ENCODE assay signal across 14 cellular contexts in the genomic region with DNA sequence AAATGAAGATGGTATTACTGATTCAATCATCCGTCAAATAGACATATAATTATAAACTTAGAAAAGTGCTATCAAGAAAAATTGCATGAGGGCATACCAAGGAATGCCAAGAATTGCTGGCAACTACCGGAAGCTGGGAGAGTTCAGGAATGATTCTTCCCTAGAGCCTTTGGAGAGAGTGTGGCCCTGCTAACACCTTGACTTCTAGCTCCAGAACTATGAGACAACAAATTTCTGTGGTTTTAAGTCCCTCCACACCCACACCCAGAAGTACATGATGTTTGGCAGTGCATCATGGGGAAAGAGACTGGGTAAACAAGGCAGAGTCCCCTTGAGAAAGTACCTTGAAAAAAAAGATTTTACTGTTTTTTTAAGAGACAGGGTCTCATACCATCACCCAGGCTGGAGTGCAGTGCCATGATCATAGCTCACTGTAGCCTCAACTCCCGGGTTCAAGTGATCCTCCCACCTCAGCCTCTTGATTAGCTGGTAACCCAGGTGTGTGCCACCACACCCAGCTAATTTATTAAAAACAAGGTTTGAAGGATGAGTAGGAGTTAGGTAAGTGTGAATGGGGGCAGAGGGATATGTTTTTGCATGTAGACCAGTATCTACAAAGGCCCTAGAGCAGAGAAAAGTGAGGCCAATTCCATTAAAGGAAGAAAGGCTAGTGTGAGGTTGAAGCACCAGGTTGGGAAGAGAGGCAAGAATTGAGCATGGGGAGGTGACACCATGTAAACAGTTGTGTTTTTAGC. TPM values are rescaled to one million over a fixed set of nuclear protein-coding genes. Genes with fewer than 3 reads are reported as not detected.
DNase-seq lines count a peak whose midpoint lies in the region; ATAC-seq and TF ChIP-seq lines count a peak whose summit lies in the region.
"Had no signal": no experiment of that assay in that cellular context is flagged by ENCODE, and none has a peak within 500 bp of the region (broad histone marks: within the 10 kb centered on the region; RNA-seq: fewer than 3 reads in every experiment).

No MANE protein-coding gene starts in this region.

- ATAC-seq in GM18498 (IDR thresholded peaks at IDR 0.05; ENCODE audit: unreplicated experiment) = no peak
- ATAC-seq: A549 had no signal

- H3K4me1 ChIP-seq in smooth muscle cell (ENCODE audit: low read depth) (no peaks in the 10 kb centered on the region), tibial nerve (no peaks in the 10 kb centered on the region)
- H3K4me1 ChIP-seq: A549, testis had no signal

- in situ Hi-C loops in astrocyte of the spinal cord (cut with HindIII; ENCODE audit: low sequenced_read_pairs) = no loop called here

- H3K9me3 ChIP-seq in smooth muscle cell (replicated peaks; ENCODE audit: low read depth) (no peaks in the 10 kb centered on the region), tibial nerve (no peaks in the 10 kb centered on the region)
- H3K9me3 ChIP-seq: A549, testis had no signal

- no peaks in the 10 kb centered on the region for H3F3A ChIP-seq in smooth muscle cell (ENCODE audit: low read depth)

- H3K4me2 ChIP-seq in smooth muscle cell = no peak overlapping the region
- H3K4me2 ChIP-seq: A549 had no signal

- peak in 1 of 2 donors; percentile 33 for TF ChIP-seq EP300 in tibial nerve (IDR thresholded peaks at IDR 0.05)

- no peak overlapping the region for H3K9ac ChIP-seq in smooth muscle cell (ENCODE audit: low read depth)

- H3K4me3 ChIP-seq in astrocyte of the spinal cord (ENCODE audit: low read depth, low read length) (no peak overlapping the region), smooth muscle cell (no peak overlapping the region), tibial nerve (no peak overlapping the region)
- H3K4me3 ChIP-seq: A549, testis had no signal

- no peaks in the 10 kb centered on the region for H4K20me1 ChIP-seq in smooth muscle cell (ENCODE audit: low read depth)

- H3K27me3 ChIP-seq in smooth muscle cell (ENCODE audit: low read depth) = no peaks in the 10 kb centered on the region
- H3K27me3 ChIP-seq in tibial nerve = no peaks in the 10 kb centered on the region
- H3K27me3 ChIP-seq: testis had no signal

- 83% methylated on average over 3 of the region's 3 CpGs for WGBS in smooth muscle cell (ENCODE audit: low lambda C conversion rate)
- 71 to 77% methylated on average over 3 of the region's 3 CpGs for WGBS in tibial nerve, 2 donors

- H3K27ac ChIP-seq in smooth muscle cell (ENCODE audit: low read depth) (no peak overlapping the region), tibial nerve (peak overlapping the region in 2 of 4 donors; percentile 68 to 76)
- H3K27ac ChIP-seq: A549, testis had no signal

- TF ChIP-seq CTCF in astrocyte of the spinal cord (IDR thresholded peaks at IDR 0.05; ENCODE audit: low read depth, low read length) (no peak), smooth muscle cell (IDR thresholded peaks at IDR 0.05; ENCODE audit: borderline replicate concordance, insufficient read depth, poor library complexity, severe bottlenecking) (no peak), tibial nerve (IDR thresholded peaks at IDR 0.05) (no peak)

- TF ChIP-seq POLR2A in tibial nerve (IDR thresholded peaks at IDR 0.05) = no peak

- no peak overlapping the region for H2AFZ ChIP-seq in smooth muscle cell (ENCODE audit: low read depth)

- no peaks in the 10 kb centered on the region for H3K79me2 ChIP-seq in smooth muscle cell (ENCODE audit: low read depth)

- H3K36me3 ChIP-seq in smooth muscle cell (ENCODE audit: low read depth) (no peaks in the 10 kb centered on the region), tibial nerve (no peaks in the 10 kb centered on the region)

- DNase-seq in A172 (ENCODE audit: low spot score) (peak; percentile 88), HS-27A (ENCODE audit: low read depth) (peak; percentile 88), astrocyte of the spinal cord (ENCODE audit: low read depth, low spot score) (peak; percentile 44), hepatic stellate cell (ENCODE audit: low spot score) (peak; percentile 59), smooth muscle cell (lab: John Stamatoyannopoulos, UW; ENCODE audit: unreplicated experiment) (no peak), tibial nerve (ENCODE audit: low spot score in 2 of 2) (no peak)
- DNase-seq in stimulated activated CD4-positive, alpha-beta T cell treated with anti-CD3 and anti-CD28 coated beads, Interleukin-4, amount 100 ng/mL, for 1 hour = no peak
- DNase-seq: foreskin melanocyte; NCI-H2029; stimulated activated CD4-positive, alpha-beta T cell treated with anti-CD3 and anti-CD28 coated beads, Interleukin-12 subunit alpha, Interleukin-12 subunit beta, amount 100 ng/mL, for 4 hours; testis had no signal

RNA-seq across cellular contexts. Expression of a gene that starts 53.1 kb away (rescaled TPM):
- not detected in 2 replicates for total RNA-seq in A172 (2014; rRNA removed; shearing (Covaris generic))
- total RNA-seq in smooth muscle cell (not detected in 2 replicates), tibial nerve (1 to 10 TPM in 2 of 4 donors, not detected in 2; 3.3 to 4.4 TPM)
- polyA plus RNA-seq in smooth muscle cell = not detected in 2 replicates
- total RNA-seq: neural crest cell had no signal
- polyA plus RNA-seq: A549 had no signal

Comparison
In these comparisons a context has a peak if more than half of its experiments do, and no peak if none do; other contexts are left out.
1. DNase-seq: peak in A172 (single experiment), HS-27A (single experiment), astrocyte of the spinal cord (single experiment) and hepatic stellate cell (single experiment); none in smooth muscle cell (single experiment), tibial nerve (0 of 2) and stimulated activated CD4-positive, alpha-beta T cell treated with anti-CD3 and anti-CD28 coated beads, Interleukin-4, amount 100 ng/mL, for 1 hour (single experiment).